14 cellular contexts compared by ENCODE assay signal in the genomic region with DNA sequence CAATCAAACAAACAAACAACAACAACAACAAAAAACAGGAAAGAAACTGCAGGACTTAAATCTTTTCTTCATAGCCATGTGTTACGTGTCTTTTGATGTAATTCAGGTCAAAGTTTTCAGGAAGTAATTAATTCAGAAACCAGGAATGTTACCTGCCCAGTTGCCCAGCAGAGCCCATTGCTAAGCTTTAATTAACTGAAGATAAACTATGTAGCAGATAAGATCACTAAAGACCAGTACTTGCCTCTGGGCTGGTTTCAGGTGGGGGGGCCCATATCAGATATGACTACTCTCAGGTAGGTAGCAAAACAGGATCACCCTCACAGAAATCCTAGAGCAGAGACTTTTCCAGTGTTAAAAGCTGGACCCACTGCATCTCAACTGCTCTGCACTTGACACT.
"Had no signal": no experiment of that assay in that cellular context is flagged by ENCODE, and none has a peak within 500 bp of the region (broad histone marks: within the 10 kb centered on the region; RNA-seq: fewer than 3 reads in every experiment).

No MANE protein-coding gene starts in this region.

- DNase-seq: esophagus squamous epithelium; foreskin fibroblast; left ventricle myocardium superior; mesenchymal stem cell; naive B cell; psoas muscle; stimulated activated CD4-positive, alpha-beta T cell treated with anti-CD3 and anti-CD28 coated beads, Interleukin-2, amount 100 ng/mL, for 24 hours; stimulated activated CD4-positive, alpha-beta T cell treated with anti-CD3 and anti-CD28 coated beads, Interleukin-4, amount 100 ng/mL, for 4 hours; stimulated activated naive B cell treated with anti-CD40 and anti-IgM and Interleukin-4, amounts not matched to agents 10 μg/mL and 1 μg/mL and 100 μg/mL, for 72 hours; stimulated activated naive CD8-positive, alpha-beta T cell treated with anti-CD3 and anti-CD28 coated beads, Interleukin-15, amount 100 ng/mL, for 72 hours; testis had no signal

- H3K9me3 ChIP-seq: esophagus squamous epithelium, gastroesophageal sphincter, psoas muscle, testis, tibial nerve had no signal

- H3K27ac ChIP-seq: esophagus squamous epithelium, gastroesophageal sphincter, psoas muscle, testis, tibial nerve had no signal

- H3K4me3 ChIP-seq: esophagus squamous epithelium, gastroesophageal sphincter, lung, psoas muscle, testis, tibial nerve had no signal

- H3K27me3 ChIP-seq: esophagus squamous epithelium, gastroesophageal sphincter, testis, tibial nerve had no signal

- H3K36me3 ChIP-seq: esophagus squamous epithelium, gastroesophageal sphincter, tibial nerve had no signal

- H3K4me1 ChIP-seq: esophagus squamous epithelium, psoas muscle, testis had no signal
